In genomic region chr3:20043825-20044224, GRCh38 we compare ENCODE assay signal across 11 cellular contexts. TPM values are rescaled to one million over a fixed set of nuclear protein-coding genes. Genes with fewer than 3 reads are reported as not detected.
A peak's percentile ranks its signal among the peaks of the same experiment; 100 is the strongest.
DNase-seq lines count a peak whose midpoint lies in the region; ATAC-seq, FAIRE-seq and TF ChIP-seq lines count a peak whose summit lies in the region.
"Had no signal": no experiment of that assay in that cellular context is flagged by ENCODE, and none has a peak within 500 bp of the region (broad histone marks: within the 10 kb centered on the region; RNA-seq: fewer than 3 reads in every experiment).

No MANE protein-coding gene starts in this region.

- POLR2A ChIA-PET in activated CD4-positive, alpha-beta T cell treated with anti-CD3 and anti-CD28 coated beads for 36 hours (lab: Charles Lee): interaction anchor here (0.8 kb wide), 1 partner anchor 11 kb away, joined by 3 read pairs; no protein-coding TSS in a partner anchor
- POLR2A ChIA-PET in HepG2 (lab: Yijun Ruan, JAX): no interaction called here

- peak overlapping the region; percentile 66 for H3K4me3 Mint-ChIP-seq in activated CD4-positive, alpha-beta T cell treated with anti-CD3 and anti-CD28 coated beads for 36 hours
- H3K4me3 Mint-ChIP-seq in activated naive CD8-positive, alpha-beta T cell: peak overlapping the region; percentile 92

- H2AFZ ChIP-seq in HepG2 (ENCODE audit: low read length): no peak overlapping the region

- intact Hi-C loops in activated CD4-positive, alpha-beta T cell treated with anti-CD3 and anti-CD28 coated beads for 36 hours (cut with DNase I, micrococcal nuclease): loop anchor here in 1 of 2 experiments (5.0 kb wide), 1 partner anchor 1602 kb away; no protein-coding TSS in a partner anchor
- intact Hi-C loops in HepG2 (cut with micrococcal nuclease; ENCODE audit: unreplicated experiment): loop anchor here (5.0 kb wide), 2 partner anchors 83 to 278 kb away; no protein-coding TSS in a partner anchor

- FAIRE-seq in HepG2 (lab: Jason Lieb, UNC): no peak
- FAIRE-seq: A204.1 had no signal

- no peaks in the 10 kb centered on the region; the same call in 1 of the 2 replicates for H4K20me1 ChIP-seq in HepG2 (ENCODE audit: insufficient read depth, low read length)

- CTCF ChIA-PET in activated CD4-positive, alpha-beta T cell treated with anti-CD3 and anti-CD28 coated beads for 36 hours (lab: Charles Lee): interaction anchor here (1.0 to 1.8 kb wide), 2 partner anchors 11 to 17 kb away, joined by 3 to 5 read pairs; no protein-coding TSS in a partner anchor
- CTCF ChIA-PET in HepG2 (lab: Yijun Ruan, JAX; ENCODE audit: low intra/inter-chr PET ratio, low total read pairs): no interaction called here

- BruUV-seq in HepG2 (replicated peaks; lab: Mats Ljungman, UMichigan): no TSS peak

- H3K4me3 ChIP-seq in HepG2 (replicated peaks in 1 of 3; ENCODE audit: insufficient read depth in 1 of 3, low read depth in 2 of 3, low read length in 3 of 3) (no peak overlapping the region), suprapubic skin (peak overlapping the region; percentile 34)
- H3K4me3 ChIP-seq: HAP-1 had no signal

- H3K36me3 Mint-ChIP-seq in activated CD4-positive, alpha-beta T cell treated with anti-CD3 and anti-CD28 coated beads for 36 hours (ENCODE audit: low read depth): no peaks in the 10 kb centered on the region
- H3K36me3 Mint-ChIP-seq in activated naive CD8-positive, alpha-beta T cell: no peaks in the 10 kb centered on the region

- no peak for DNase-seq in activated CD4-positive, alpha-beta T cell treated with anti-CD3 and anti-CD28 coated beads for 36 hours
- no peak for DNase-seq in activated CD4-positive, alpha-beta T cell treated with anti-CD3 and anti-CD28 coated beads for 4 hours
- no peak for DNase-seq in HepG2 (ENCODE audit: low spot score)
- DNase-seq in suprapubic skin (ENCODE audit: low spot score in 2 of 2): no peak
- DNase-seq in HCEC 1CT: no peak
- DNase-seq in GOT3 (lab: John Stamatoyannopoulos, UW): no peak
- DNase-seq in cortex of kidney (lab: John Stamatoyannopoulos, UW): no peak

- no peak for TF ChIP-seq EP300 in HepG2 (IDR thresholded peaks at IDR 0.05; ENCODE audit: low read depth in 2 of 2, low read length in 2 of 2)
- no peak for TF ChIP-seq EP300 in HepG2 (CRISPR knock-in tag; IDR thresholded peaks at IDR 0.05; ENCODE audit: borderline replicate concordance)
- TF ChIP-seq EP300 in suprapubic skin (IDR thresholded peaks at IDR 0.05): no peak

- no peaks in the 10 kb centered on the region for H3K79me2 ChIP-seq in HepG2 (ENCODE audit: insufficient read depth, low read length)

- H3K9me3 Mint-ChIP-seq in activated CD4-positive, alpha-beta T cell treated with anti-CD3 and anti-CD28 coated beads for 36 hours (ENCODE audit: low read depth): no peaks in the 10 kb centered on the region
- no peaks in the 10 kb centered on the region for H3K9me3 Mint-ChIP-seq in activated naive CD8-positive, alpha-beta T cell (ENCODE audit: low read depth)

- no peak for TF ChIP-seq POLR2A in HepG2 (IDR thresholded peaks at IDR 0.05; ENCODE audit: insufficient read depth in 1 of 2, low read depth in 2 of 2, low read length in 2 of 2)
- no peak for TF ChIP-seq POLR2A in suprapubic skin (IDR thresholded peaks at IDR 0.05)

- H3K27me3 ChIP-seq in HepG2 (ENCODE audit: control insufficient read depth in 1 of 2, insufficient read depth in 2 of 2, low read length in 2 of 2) (no peaks in the 10 kb centered on the region), suprapubic skin (no peaks in the 10 kb centered on the region)

- H3K9me3 ChIP-seq in HepG2 (ENCODE audit: low read length) (no peaks in the 10 kb centered on the region), suprapubic skin (no peaks in the 10 kb centered on the region)
- H3K9me3 ChIP-seq: HAP-1 had no signal

- H3K4me1 ChIP-seq in HepG2 (ENCODE audit: insufficient read depth, low read length) (peaks cover 27% of the 10 kb centered on the region), suprapubic skin (peaks cover 66% of the 10 kb centered on the region)

- TF ChIP-seq CTCF in HepG2 (CRISPR knock-in tag; IDR thresholded peaks at IDR 0.05) (no peak), suprapubic skin (IDR thresholded peaks at IDR 0.05) (no peak)

- H3K27me3 Mint-ChIP-seq in activated CD4-positive, alpha-beta T cell treated with anti-CD3 and anti-CD28 coated beads for 36 hours: no peaks in the 10 kb centered on the region
- no peaks in the 10 kb centered on the region for H3K27me3 Mint-ChIP-seq in activated naive CD8-positive, alpha-beta T cell

- no peak overlapping the region for H3K27ac ChIP-seq in HepG2 (ENCODE audit: extremely low read length, insufficient read depth, low read length)
- H3K27ac ChIP-seq in suprapubic skin: peak overlapping the region; percentile 83

- WGBS in HepG2 (ENCODE audit: low lambda C conversion rate): 36% methylated on average over 4 of the region's 4 CpGs
- WGBS in suprapubic skin: 24% methylated on average over 4 of the region's 4 CpGs

- peak overlapping the region; percentile 90 for H3K27ac Mint-ChIP-seq in activated CD4-positive, alpha-beta T cell treated with anti-CD3 and anti-CD28 coated beads for 36 hours
- H3K27ac Mint-ChIP-seq in activated naive CD8-positive, alpha-beta T cell: peak overlapping the region; percentile 84

- no peak for ATAC-seq in activated CD4-positive, alpha-beta T cell treated with anti-CD3 and anti-CD28 coated beads for 36 hours
- no peak for ATAC-seq in HepG2

- H3K4me2 ChIP-seq in HepG2 (ENCODE audit: low read depth, low read length): peak overlapping the region; percentile 13; the same call in 1 of the 2 replicates

- H3K36me3 ChIP-seq in HepG2 (replicated peaks in 1 of 2; ENCODE audit: control insufficient read depth in 1 of 2, insufficient read depth in 2 of 2, low read length in 2 of 2): no peaks in the 10 kb centered on the region
- no peaks in the 10 kb centered on the region for H3K36me3 ChIP-seq in suprapubic skin
- H3K36me3 ChIP-seq: HAP-1 had no signal

- no peak for TF ChIP-seq RAD21 in HepG2 (CRISPR knock-in tag; IDR thresholded peaks at IDR 0.05)

- H3K9ac ChIP-seq in HepG2 (ENCODE audit: insufficient read depth, low read depth, low read length): no peak overlapping the region

- H3K4me1 Mint-ChIP-seq in activated CD4-positive, alpha-beta T cell treated with anti-CD3 and anti-CD28 coated beads for 36 hours: peaks cover 59% of the 10 kb centered on the region
- H3K4me1 Mint-ChIP-seq in activated naive CD8-positive, alpha-beta T cell (ENCODE audit: low read depth): peaks cover 69% of the 10 kb centered on the region

- in situ Hi-C loops in HepG2 (cut with HindIII; ENCODE audit: extremely low pct_ligation_motif_present, low pct_unique_long_range_greater_than_20kb): no loop called here

RNA-seq across cellular contexts. Expression of gene KAT2B, which starts 3.6 kb away (rescaled TPM):
- 10 to 100 TPM; 17.2 to 18.5 TPM for total RNA-seq in activated CD4-positive, alpha-beta T cell treated with anti-CD3 and anti-CD28 coated beads for 36 hours
- total RNA-seq in HepG2 (2016; rRNA removed; fragmentation: Illumina TruSeq; extraction: Trizol) (0.97 and 1.00 TPM in 2 replicates), suprapubic skin (10 to 100 TPM; 35.7 to 63.7 (median 40.2) TPM)
- total RNA-seq in HepG2 (2016; cell fraction: cytosol; rRNA removed; fragmentation: Illumina TruSeq; extraction: Trizol; ENCODE audit: low read depth): 0.09 and 0.30 TPM in 2 replicates
- 1.5 and 2.1 TPM in 2 replicates for total RNA-seq in HepG2 (2016; cell fraction: insoluble cytoplasmic fraction; rRNA removed; fragmentation: Illumina TruSeq; extraction: Trizol)
- 0.76 and 1.1 TPM in 2 replicates for total RNA-seq in HepG2 (2016; cell fraction: membrane; rRNA removed; fragmentation: Illumina TruSeq; extraction: Trizol)
- 2.9 and 3.8 TPM in 2 replicates for total RNA-seq in HepG2 (2016; cell fraction: nucleus; rRNA removed; fragmentation: Illumina TruSeq; extraction: Trizol)
- 1.4 and 1.7 TPM in 2 replicates for polyA plus RNA-seq in HepG2 (2011; rRNA removed)
- 0.52 and 0.92 TPM in 2 replicates for polyA plus RNA-seq in HepG2 (2011; cell fraction: cytosol; rRNA removed)
- polyA plus RNA-seq in HepG2 (2011; cell fraction: nucleus; rRNA removed): 1.9 and 2.4 TPM in 2 replicates
- 1.3 and 1.7 TPM in 2 replicates for polyA plus RNA-seq in HepG2 (2012)
- polyA plus RNA-seq in HepG2 (2016; cell fraction: cytosol; fragmentation: Illumina TruSeq; extraction: Trizol; ENCODE audit: low read depth): 0.16 and 0.21 TPM in 2 replicates
- polyA plus RNA-seq in HepG2 (2016; cell fraction: insoluble cytoplasmic fraction; fragmentation: Illumina TruSeq; extraction: Trizol; ENCODE audit: low read depth): 1.2 and 1.7 TPM in 2 replicates
- 0.60 and 0.66 TPM in 2 replicates for polyA plus RNA-seq in HepG2 (2016; cell fraction: membrane; fragmentation: Illumina TruSeq; extraction: Trizol; ENCODE audit: low read depth)
- 2.6 and 3.1 TPM in 2 replicates for polyA plus RNA-seq in HepG2 (2016; cell fraction: nucleus; fragmentation: Illumina TruSeq; extraction: Trizol; ENCODE audit: insufficient read depth, low read depth)
- 1.3 and 6.1 TPM in 2 replicates for polyA minus RNA-seq in HepG2 (2011; rRNA and poly(A)+ RNA removed; ENCODE audit: low replicate concordance)
- polyA minus RNA-seq in HepG2 (2011; cell fraction: cytosol; rRNA and poly(A)+ RNA removed): 1.7 and 2.0 TPM in 2 replicates
- polyA minus RNA-seq in HepG2 (2011; cell fraction: nucleus; rRNA and poly(A)+ RNA removed): 3.2 and 4.8 TPM in 2 replicates

RNA-seq across cellular contexts. Expression of gene PP2D1, which starts 31.8 kb away (rescaled TPM):
- total RNA-seq in activated CD4-positive, alpha-beta T cell treated with anti-CD3 and anti-CD28 coated beads for 36 hours: not detected
- not detected in 2 replicates for total RNA-seq in HepG2 (2016; rRNA removed; fragmentation: Illumina TruSeq; extraction: Trizol)
- not detected in 2 replicates for total RNA-seq in HepG2 (2016; cell fraction: cytosol; rRNA removed; fragmentation: Illumina TruSeq; extraction: Trizol; ENCODE audit: low read depth)
- total RNA-seq in HepG2 (2016; cell fraction: insoluble cytoplasmic fraction; rRNA removed; fragmentation: Illumina TruSeq; extraction: Trizol): not detected in 2 replicates
- not detected in 2 replicates for total RNA-seq in HepG2 (2016; cell fraction: membrane; rRNA removed; fragmentation: Illumina TruSeq; extraction: Trizol)
- total RNA-seq in HepG2 (2016; cell fraction: nucleus; rRNA removed; fragmentation: Illumina TruSeq; extraction: Trizol): not detected in 2 replicates
- not detected in 2 replicates for polyA plus RNA-seq in HepG2 (2011; rRNA removed)
- polyA plus RNA-seq in HepG2 (2011; cell fraction: cytosol; rRNA removed): not detected in 2 replicates
- polyA plus RNA-seq in HepG2 (2011; cell fraction: nucleus; rRNA removed): not detected in 2 replicates
- polyA plus RNA-seq in HepG2 (2012): 0.09 and 0.20 TPM in 2 replicates
- not detected in 2 replicates for polyA plus RNA-seq in HepG2 (2016; cell fraction: cytosol; fragmentation: Illumina TruSeq; extraction: Trizol; ENCODE audit: low read depth)
- not detected in 2 replicates for polyA plus RNA-seq in HepG2 (2016; cell fraction: insoluble cytoplasmic fraction; fragmentation: Illumina TruSeq; extraction: Trizol; ENCODE audit: low read depth)
- polyA plus RNA-seq in HepG2 (2016; cell fraction: membrane; fragmentation: Illumina TruSeq; extraction: Trizol; ENCODE audit: low read depth): not detected in 2 replicates
- polyA plus RNA-seq in HepG2 (2016; cell fraction: nucleus; fragmentation: Illumina TruSeq; extraction: Trizol; ENCODE audit: insufficient read depth, low read depth): not detected in 2 replicates
- polyA minus RNA-seq in HepG2 (2011; rRNA and poly(A)+ RNA removed; ENCODE audit: low replicate concordance): not detected in 2 replicates
- not detected in 2 replicates for polyA minus RNA-seq in HepG2 (2011; cell fraction: cytosol; rRNA and poly(A)+ RNA removed)
- not detected in 2 replicates for polyA minus RNA-seq in HepG2 (2011; cell fraction: nucleus; rRNA and poly(A)+ RNA removed)
- total RNA-seq in suprapubic skin: not detected
- total RNA-seq: activated CD8-positive, alpha-beta memory T cell treated with anti-CD3 and anti-CD28 coated beads for 36 hours had no signal
